ENCODE assay signal across 8 cellular contexts in genomic region chr1:45493116-45493697, GRCh38. TPM values are rescaled to one million over a fixed set of nuclear protein-coding genes. Genes with fewer than 3 reads are reported as not detected.
A peak's percentile ranks its signal among the peaks of the same experiment; 100 is the strongest.
DNase-seq lines count a peak whose midpoint lies in the region; ATAC-seq, FAIRE-seq and TF ChIP-seq lines count a peak whose summit lies in the region.

No MANE protein-coding gene starts in this region.

- H3K27ac ChIP-seq in skeletal muscle tissue (ENCODE audit: low read depth, low read length): peak overlapping the region; percentile 19

- CTCF ChIA-PET in Calu3 (lab: Charles Lee): interaction anchor here (0.6 to 1.8 kb wide), 9 partner anchors 16 to 480 kb away, joined by 3 to 16 read pairs (median 4); partner anchors contain the start of genes MUTYH and TOE1
- CTCF ChIA-PET in HEK293T (lab: Yijun Ruan, JAX): interaction anchor here (0.6 to 2.6 kb wide), 15 partner anchors 17 to 706 kb away, joined by 3 to 38 read pairs (median 5); partner anchors contain the start of genes MUTYH and UROD

- H3K27me3 Mint-ChIP-seq in Calu3 (ENCODE audit: unreplicated experiment): no peaks in the 10 kb centered on the region

- no peaks in the 10 kb centered on the region for H3K27me3 ChIP-seq in skeletal muscle tissue (ENCODE audit: control insufficient read depth in 3 of 3, insufficient read depth in 3 of 3, low read length in 3 of 3)

- H3K9me3 ChIP-seq in skeletal muscle tissue (ENCODE audit: control insufficient read depth in 3 of 3, low read length in 3 of 3): no peaks in the 10 kb centered on the region

- no peak overlapping the region for H3K4me3 Mint-ChIP-seq in Calu3 (ENCODE audit: low read depth, unreplicated experiment)

- no TSS peak for BruUV-seq in Calu3 (replicated peaks; lab: Mats Ljungman, UMichigan)

- TF ChIP-seq CTCF in Calu3 (IDR thresholded peaks at IDR 0.05; ENCODE audit: unreplicated experiment): peak; percentile 67

- no peak overlapping the region for H3K4me3 ChIP-seq in skeletal muscle tissue (ENCODE audit: low read length in 3 of 3)

- ATAC-seq in GM21423 (IDR thresholded peaks at IDR 0.05; ENCODE audit: unreplicated experiment) (no peak), HG03342 (IDR thresholded peaks at IDR 0.05; ENCODE audit: unreplicated experiment) (no peak)

- H3K27ac Mint-ChIP-seq in Calu3 (ENCODE audit: unreplicated experiment): no peak overlapping the region

- POLR2A ChIA-PET in HEK293T (lab: Yijun Ruan, JAX): interaction anchor here (0.6 to 4.8 kb wide), 5 partner anchors 28 to 482 kb away, joined by 3 to 28 read pairs (median 14); partner anchors contain the start of genes HECTD3, MUTYH, PRDX1 and TOE1

- FAIRE-seq in frontal cortex (lab: Jason Lieb, UNC): no peak

- H3K9me3 Mint-ChIP-seq in Calu3 (ENCODE audit: low read depth, unreplicated experiment): no peaks in the 10 kb centered on the region

- no peaks in the 10 kb centered on the region for H3K4me1 Mint-ChIP-seq in Calu3 (ENCODE audit: low read depth, unreplicated experiment)

- H3K4me1 ChIP-seq in skeletal muscle tissue (ENCODE audit: control insufficient read depth in 3 of 3, insufficient read depth in 3 of 3, low read length in 3 of 3): peaks cover 9 to 33% (median 10%) of the 10 kb centered on the region in 3 donors

- intact Hi-C loops in Calu3 (cut with micrococcal nuclease; ENCODE audit: unreplicated experiment): loop anchor here (1.0 to 5.0 kb wide), 2 partner anchors 133 to 481 kb away; partner anchors contain the start of genes HECTD3 and UROD

- peak; percentile 59 for DNase-seq in Calu3
- peak; percentile 25 for DNase-seq in HEK293T (ENCODE audit: extremely low spot score)
- peak; percentile 50 for DNase-seq in NOMO-1 treated with DMSO at 0.1 percent for 48 hours (lab: John Stamatoyannopoulos, UW; ENCODE audit: unreplicated experiment)
- DNase-seq in activated effector memory CD4-positive, alpha-beta T cell treated with Interleukin-2 at 50 U/mL for 16 hours: peak; percentile 8
- DNase-seq in frontal cortex (ENCODE audit: low spot score in 2 of 2): peak; percentile 53 to 63

- no peak overlapping the region for H3K9ac ChIP-seq in skeletal muscle tissue (ENCODE audit: low read depth in 1 of 3, low read length in 3 of 3)

- no peaks in the 10 kb centered on the region for H3K36me3 ChIP-seq in skeletal muscle tissue (ENCODE audit: control insufficient read depth in 3 of 3, insufficient read depth in 3 of 3, low read length in 3 of 3)

- no peaks in the 10 kb centered on the region for H3K36me3 Mint-ChIP-seq in Calu3 (ENCODE audit: insufficient read depth, unreplicated experiment)

TF ChIP-seq in HEK293T, 16 proteins besides CTCF, POLR2A, EP300 and RAD21:
- TF ChIP-seq PKNOX1 (IDR thresholded peaks at IDR 0.05): 0 out of 2 replicates have a peak, but pooled peaks have one; percentile 20
- TF ChIP-seq ZNF384 (IDR thresholded peaks at IDR 0.05): no peak
TF ChIP-seq in HEK293T: peak in this region for 1.

RNA-seq across cellular contexts. Expression of gene TESK2, which starts 2.2 kb away (rescaled TPM):
- total RNA-seq in Calu3 (2022) (1.8 and 2.3 TPM in 2 replicates), frontal cortex (0.82 TPM), skeletal muscle tissue (2.6 TPM)

RNA-seq across cellular contexts. Expression of gene CCDC163, which starts 6.7 kb away (rescaled TPM):
- total RNA-seq in Calu3 (2022) (4.9 and 6.0 TPM in 2 replicates), frontal cortex (under 0.01 TPM), skeletal muscle tissue (not detected)

RNA-seq across cellular contexts. Expression of gene MMACHC, which starts 6.9 kb away (rescaled TPM):
- total RNA-seq in Calu3 (2022): 13.6 and 15.5 TPM in 2 replicates
- total RNA-seq in frontal cortex: 2.0 TPM
- total RNA-seq in skeletal muscle tissue: 2.1 TPM

RNA-seq across cellular contexts. Expression of gene PRDX1, which starts 28.5 kb away (rescaled TPM):
- total RNA-seq in Calu3 (2022) (686 and 744 TPM in 2 replicates), frontal cortex (217 TPM), skeletal muscle tissue (213 TPM)

RNA-seq across cellular contexts. Expression of gene AKR1A1, which starts 57.4 kb away (rescaled TPM):
- total RNA-seq in Calu3 (2022): 111 and 119 TPM in 2 replicates
- 74.6 TPM for total RNA-seq in frontal cortex
- total RNA-seq in skeletal muscle tissue: 93.9 TPM

Comparison
In these comparisons a context has a peak if more than half of its experiments do, and no peak if none do; other contexts are left out.
1. DNase-seq: peak in every context shown above with its lines; median percentile 59 in Calu3; 58 in frontal cortex; 50 in NOMO-1 treated with DMSO at 0.1 percent for 48 hours; 25 in HEK293T; 8 in activated effector memory CD4-positive, alpha-beta T cell treated with Interleukin-2 at 50 U/mL for 16 hours.